10 cellular contexts compared by ENCODE assay signal in genomic region chrX:12548746-12549145, GRCh38.
DNase-seq lines count a peak whose midpoint lies in the region; ATAC-seq and TF ChIP-seq lines count a peak whose summit lies in the region.
"Had no signal": no experiment of that assay in that cellular context is flagged by ENCODE, and none has a peak within 500 bp of the region (broad histone marks: within the 10 kb centered on the region; RNA-seq: fewer than 3 reads in every experiment).

No MANE protein-coding gene starts in this region.

- TF ChIP-seq RAD21 in Ishikawa (IDR thresholded peaks at IDR 0.05; ENCODE audit: low read depth) = no peak
- no peak for TF ChIP-seq RAD21 in liver (IDR thresholded peaks at IDR 0.05)

- peak; percentile 44 for DNase-seq in DMS 273 (lab: John Stamatoyannopoulos, UW; ENCODE audit: unreplicated experiment)
- DNase-seq in DMS 273 treated with DMSO at 0.1 percent for 48 hours (lab: John Stamatoyannopoulos, UW) = no peak
- DNase-seq in adipocyte (ENCODE audit: low read depth) = peak; percentile 34
- DNase-seq in stimulated activated naive CD4-positive, alpha-beta T cell treated with Interleukin-2 at 50 U/mL for 16 hours (lab: John Stamatoyannopoulos, UW) = no peak
- DNase-seq in NCI-H2107 (lab: John Stamatoyannopoulos, UW) = no peak
- DNase-seq: NCI-H2171 had no signal

- H3K4me1 ChIP-seq in adipocyte (ENCODE audit: control insufficient read depth, insufficient read depth, low read length) (no peaks in the 10 kb centered on the region), liver (ENCODE audit: control insufficient read depth in 4 of 4, insufficient read depth in 4 of 4, low read length in 3 of 4) (no peaks in the 10 kb centered on the region)

- no peak overlapping the region for H3K27ac ChIP-seq in liver (ENCODE audit: low read depth in 1 of 2, low read length in 2 of 2)
- H3K27ac ChIP-seq: 22Rv1 had no signal

- H3K27me3 ChIP-seq in adipocyte (replicated peaks; ENCODE audit: control insufficient read depth, insufficient read depth, low read length) (no peaks in the 10 kb centered on the region), liver (ENCODE audit: control insufficient read depth in 4 of 4, insufficient read depth in 4 of 4, low read length in 3 of 4) (peaks cover 0 to 2% (median 0%) of the 10 kb centered on the region in 4 donors)

- H3K9ac ChIP-seq in adipocyte (ENCODE audit: low read length) (no peak overlapping the region), liver (ENCODE audit: low read depth in 1 of 2, low read length in 2 of 2) (no peak overlapping the region)

- TF ChIP-seq CTCF in liver (IDR thresholded peaks at IDR 0.05; ENCODE audit: low read depth, low read length, missing input control) = no peak

- H3K4me3 ChIP-seq in adipocyte (ENCODE audit: low read length) (no peak overlapping the region), liver (ENCODE audit: low read depth in 1 of 3, low read length in 3 of 3) (no peak overlapping the region)

- H3K36me3 ChIP-seq in adipocyte (ENCODE audit: control insufficient read depth, insufficient read depth, low read length, severe bottlenecking) (no peaks in the 10 kb centered on the region), liver (ENCODE audit: control insufficient read depth in 4 of 4, insufficient read depth in 3 of 4, low read depth in 1 of 4, low read length in 3 of 4) (no peaks in the 10 kb centered on the region)

- ATAC-seq in GM19328 (IDR thresholded peaks at IDR 0.05; ENCODE audit: unreplicated experiment) = no peak

- WGBS in liver = 3% methylated on average over 1 of the region's 1 CpG

- TF ChIP-seq EP300 in Ishikawa (IDR thresholded peaks at IDR 0.05; ENCODE audit: borderline replicate concordance) = no peak

- H3K9me3 ChIP-seq in adipocyte (ENCODE audit: control insufficient read depth, low read length) (no peaks in the 10 kb centered on the region), liver (ENCODE audit: control insufficient read depth in 4 of 4, low read length in 3 of 4) (no peaks in the 10 kb centered on the region)

TF ChIP-seq in Ishikawa, 13 proteins besides CTCF, POLR2A, EP300 and RAD21:
- peak; percentile 84 for TF ChIP-seq REST (IDR thresholded peaks at IDR 0.05; ENCODE audit: low read depth)
- TF ChIP-seq, protein P1, sequence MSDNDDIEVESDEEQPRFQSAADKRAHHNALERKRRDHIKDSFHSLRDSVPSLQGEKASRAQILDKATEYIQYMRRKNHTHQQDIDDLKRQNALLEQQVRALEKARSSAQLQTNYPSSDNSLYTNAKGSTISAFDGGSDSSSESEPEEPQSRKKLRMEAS (IDR thresholded peaks at IDR 0.05) = no peak

TF ChIP-seq in liver, 16 proteins besides CTCF, POLR2A, EP300 and RAD21:
- TF ChIP-seq YY1 (IDR thresholded peaks at IDR 0.05) (no peak), REST (IDR thresholded peaks at IDR 0.05) (peak; percentile 91)

Comparison
In these comparisons a context has a peak if more than half of its experiments do, and no peak if none do; other contexts are left out.
1. DNase-seq: peak in DMS 273 (single experiment) and adipocyte (single experiment); none in DMS 273 treated with DMSO at 0.1 percent for 48 hours (single experiment), stimulated activated naive CD4-positive, alpha-beta T cell treated with Interleukin-2 at 50 U/mL for 16 hours (single experiment) and NCI-H2107 (single experiment).